In genomic region chr19:36213793-36214387, GRCh38 we compare ENCODE assay signal across 8 cellular contexts. TPM values are rescaled to one million over a fixed set of nuclear protein-coding genes. Genes with fewer than 3 reads are reported as not detected.
DNase-seq lines count a peak whose midpoint lies in the region; ATAC-seq and TF ChIP-seq lines count a peak whose summit lies in the region.

No MANE protein-coding gene starts in this region.

- no peaks in the 10 kb centered on the region for H3F3A ChIP-seq in Loucy (ENCODE audit: low read depth)

- H4K20me1 ChIP-seq in Loucy (ENCODE audit: insufficient read depth, low read length, poor library complexity, severe bottlenecking) = peaks cover 30% of the 10 kb centered on the region

- peaks cover 22% of the 10 kb centered on the region for H3K4me1 ChIP-seq in Loucy (ENCODE audit: insufficient read depth, low read length, poor library complexity, severe bottlenecking)
- peaks cover 4% of the 10 kb centered on the region for H3K4me1 ChIP-seq in endocrine pancreas (ENCODE audit: control insufficient read depth, insufficient read depth, low read length)

- H3K9me2 ChIP-seq in Loucy (replicated peaks; ENCODE audit: low read depth, low read length) = no peaks in the 10 kb centered on the region

- H3K9me3 ChIP-seq in Loucy (ENCODE audit: insufficient read depth, low read depth, low read length) = no peaks in the 10 kb centered on the region
- H3K9me3 ChIP-seq in endocrine pancreas (ENCODE audit: control insufficient read depth, low read length) = no peaks in the 10 kb centered on the region

- TF ChIP-seq CTCF in Loucy (conservative IDR thresholded peaks at IDR 0.05; ENCODE audit: low read length) (no peak), omental fat pad (IDR thresholded peaks at IDR 0.05) (no peak)

- H3K36me3 ChIP-seq in Loucy (ENCODE audit: insufficient read depth, low read length) (no peaks in the 10 kb centered on the region), endocrine pancreas (ENCODE audit: control insufficient read depth, insufficient read depth, low read length) (no peaks in the 10 kb centered on the region)

- H3K27me3 ChIP-seq in Loucy (ENCODE audit: insufficient read depth, low read length, poor library complexity, severe bottlenecking) = no peaks in the 10 kb centered on the region
- no peaks in the 10 kb centered on the region for H3K27me3 ChIP-seq in endocrine pancreas (ENCODE audit: control insufficient read depth, insufficient read depth, low read length)

- peak overlapping the region; percentile 98 for H3K9ac ChIP-seq in Loucy (ENCODE audit: low read depth, low read length, poor library complexity, severe bottlenecking)
- H3K9ac ChIP-seq in endocrine pancreas (ENCODE audit: control insufficient read depth, insufficient read depth, low read length) = peak overlapping the region; percentile 96

- peak; percentile 9 for ATAC-seq in omental fat pad (ENCODE audit: low FRiP score)

- H3K79me2 ChIP-seq in Loucy (ENCODE audit: insufficient read depth, low read length) = peaks cover 47% of the 10 kb centered on the region

- peak overlapping the region; percentile 97 for H2AFZ ChIP-seq in Loucy (ENCODE audit: low read length)

- DNase-seq in GM04504 (ENCODE audit: low read depth) = peak; percentile 12
- DNase-seq in omental fat pad (ENCODE audit: low spot score) = peak; percentile 26
- no peak for DNase-seq in NOMO-1 (lab: John Stamatoyannopoulos, UW; ENCODE audit: unreplicated experiment in 2 of 2)
- no peak for DNase-seq in foreskin melanocyte
- no peak for DNase-seq in iPS-NIHi11 (ENCODE audit: low spot score)
- DNase-seq in NCI-H1105 (lab: John Stamatoyannopoulos, UW) = no peak

- peak overlapping the region; percentile 89 for H3K4me2 ChIP-seq in Loucy (ENCODE audit: low read depth, low read length, poor library complexity, severe bottlenecking)

- peak overlapping the region; percentile 95 for H3K4me3 ChIP-seq in Loucy (ENCODE audit: low read length, poor library complexity, severe bottlenecking)
- peak overlapping the region; percentile 71 for H3K4me3 ChIP-seq in endocrine pancreas (ENCODE audit: control insufficient read depth, insufficient read depth, low read length)

RNA-seq across cellular contexts. Expression of gene ZNF565, which starts 0.6 kb away (rescaled TPM):
- total RNA-seq in omental fat pad = 1 to 10 TPM; 4.3 to 8.5 (median 6.0) TPM

RNA-seq across cellular contexts. Expression of gene ZNF146, which starts 1.0 kb away (rescaled TPM):
- 10 to 100 TPM; 45.6 to 89.0 (median 61.2) TPM for total RNA-seq in omental fat pad

Comparison
In these comparisons a context has a peak if more than half of its experiments do, and no peak if none do; other contexts are left out.
1. DNase-seq: peak in GM04504 (single experiment) and omental fat pad (single experiment); none in NOMO-1 (0 of 2), foreskin melanocyte (single experiment), iPS-NIHi11 (single experiment) and NCI-H1105 (single experiment).